8 cellular contexts compared by ENCODE assay signal in genomic region chr16:69330286-69331109, GRCh38. TPM values are rescaled to one million over a fixed set of nuclear protein-coding genes. Genes with fewer than 3 reads are reported as not detected.
A peak's percentile ranks its signal among the peaks of the same experiment; 100 is the strongest.
DNase-seq lines count a peak whose midpoint lies in the region; ATAC-seq, FAIRE-seq and TF ChIP-seq lines count a peak whose summit lies in the region.

Gene PDF, minus strand, starts transcription at chr16:69330588. Its CDS starts 18 bp downstream, at chr16:69330570.

- TF ChIP-seq EP300 in HepG2 (IDR thresholded peaks at IDR 0.05; ENCODE audit: low read depth in 2 of 2, low read length in 2 of 2) (0 out of 4 replicates have a peak, but pooled peaks of 1 of the 2 experiments have one; percentile 35), HepG2 (CRISPR knock-in tag; IDR thresholded peaks at IDR 0.05; ENCODE audit: borderline replicate concordance) (peak; percentile 34; the same call in 1 of the 2 replicates)

- CTCF ChIA-PET in HepG2 (lab: Yijun Ruan, JAX; ENCODE audit: low intra/inter-chr PET ratio, low total read pairs) = interaction anchor here (1.3 kb wide), 1 partner anchor 9 kb away, joined by 4 read pairs; the partner anchor contains the start of genes COG8 and NIP7

- no peaks in the 10 kb centered on the region for H3K27me3 Mint-ChIP-seq in CD4-positive, CD25-positive, alpha-beta regulatory T cell

- H3K4me3 ChIP-seq in CD4-positive, CD25-positive, alpha-beta regulatory T cell (ENCODE audit: low read depth, low read length) = peak within 1 kb of the TSS; percentile 57
- H3K4me3 ChIP-seq in HepG2 (replicated peaks in 1 of 3; ENCODE audit: insufficient read depth in 1 of 3, low read depth in 2 of 3, low read length in 3 of 3) = peak within 1 kb of the TSS; percentile 70 to 88 (median 84)

- 1% methylated on average over 48 of the region's 93 CpGs for WGBS in HepG2 (ENCODE audit: low lambda C conversion rate)

- peak within 1 kb of the TSS; percentile 80 for H3K4me2 ChIP-seq in HepG2 (ENCODE audit: low read depth, low read length)

- peak; percentile 78 to 89 (median 87) for DNase-seq in CD4-positive, CD25-positive, alpha-beta regulatory T cell
- DNase-seq in NCI-H748 treated with DMSO at 0.1 percent for 48 hours (lab: John Stamatoyannopoulos, UW) = peak; percentile 83
- DNase-seq in activated CD4-positive, alpha-beta T cell treated with anti-CD3 and anti-CD28 coated beads, Interleukin-2, amount 50 U/mL, for 48 hours = peak; percentile 86 to 91
- peak; percentile 95 for DNase-seq in dermis blood vessel endothelial cell
- DNase-seq in HepG2 (ENCODE audit: low spot score) = peak; percentile 93
- peak; percentile 76 for DNase-seq in stimulated activated CD4-positive, alpha-beta T cell treated with anti-CD3 and anti-CD28 coated beads, Interleukin-2, amount 100 ng/mL, for 48 hours

- H3K9me3 Mint-ChIP-seq in CD4-positive, CD25-positive, alpha-beta regulatory T cell = no peaks in the 10 kb centered on the region

- H3K27me3 ChIP-seq in CD4-positive, CD25-positive, alpha-beta regulatory T cell (ENCODE audit: control insufficient read depth, insufficient read depth, low read length) = no peaks in the 10 kb centered on the region
- H3K27me3 ChIP-seq in HepG2 (ENCODE audit: control insufficient read depth in 1 of 2, insufficient read depth in 2 of 2, low read length in 2 of 2) = no peaks in the 10 kb centered on the region

- peak within 1 kb of the TSS; percentile 88 for H3K9ac ChIP-seq in HepG2 (ENCODE audit: insufficient read depth, low read depth, low read length)

- peak; percentile 65 for TF ChIP-seq CTCF in HepG2 (CRISPR knock-in tag; IDR thresholded peaks at IDR 0.05)

- peaks cover 57% of the 10 kb centered on the region for H3K79me2 ChIP-seq in HepG2 (ENCODE audit: insufficient read depth, low read length)

- H3K36me3 Mint-ChIP-seq in CD4-positive, CD25-positive, alpha-beta regulatory T cell = peaks cover 18% of the 10 kb centered on the region

- H4K20me1 ChIP-seq in HepG2 (ENCODE audit: insufficient read depth, low read length) = peaks cover 30% of the 10 kb centered on the region

- FAIRE-seq in HepG2 (lab: Jason Lieb, UNC) = no peak

- peak; percentile 95 to 96 for ATAC-seq in CD4-positive, CD25-positive, alpha-beta regulatory T cell (ENCODE audit: low read depth in 2 of 2)
- ATAC-seq in GM19397 (IDR thresholded peaks at IDR 0.05; ENCODE audit: unreplicated experiment) (peak; percentile 96), HG03565 (IDR thresholded peaks at IDR 0.05; ENCODE audit: unreplicated experiment) (peak; percentile 82), HepG2 (peak; percentile 90)

- BruUV-seq in HepG2 (replicated peaks; lab: Mats Ljungman, UMichigan) = TSS peak; percentile 69

- peaks cover 48% of the 10 kb centered on the region for H3K4me1 ChIP-seq in CD4-positive, CD25-positive, alpha-beta regulatory T cell (ENCODE audit: control insufficient read depth, insufficient read depth, low read length, poor library complexity, severe bottlenecking)
- H3K4me1 ChIP-seq in HepG2 (ENCODE audit: insufficient read depth, low read length) = peaks cover 49% of the 10 kb centered on the region

- POLR2A ChIA-PET in HepG2 (lab: Yijun Ruan, JAX) = interaction anchor here (0.8 to 5.8 kb wide), 7 partner anchors 10 to 396 kb away, joined by 3 to 52 read pairs (median 4); partner anchors contain the start of genes COG8, NIP7, NQO1 and SNTB2

- in situ Hi-C loops in HepG2 (cut with HindIII; ENCODE audit: extremely low pct_ligation_motif_present, low pct_unique_long_range_greater_than_20kb) = no loop called here

- H3K27ac Mint-ChIP-seq in CD4-positive, CD25-positive, alpha-beta regulatory T cell = peak within 1 kb of the TSS; percentile 52 to 91 (median 55)

- H3K9me3 ChIP-seq in CD4-positive, CD25-positive, alpha-beta regulatory T cell (ENCODE audit: control insufficient read depth in 2 of 2, low read length in 2 of 2) = no peaks in the 10 kb centered on the region
- no peaks in the 10 kb centered on the region for H3K9me3 ChIP-seq in HepG2 (ENCODE audit: low read length)

- H3K4me3 Mint-ChIP-seq in CD4-positive, CD25-positive, alpha-beta regulatory T cell = peak within 1 kb of the TSS; percentile 81 to 87 (median 86)

- peak within 1 kb of the TSS; percentile 81 for H3K27ac ChIP-seq in CD4-positive, CD25-positive, alpha-beta regulatory T cell (ENCODE audit: insufficient read depth, low read length, poor library complexity, severe bottlenecking)
- peak within 1 kb of the TSS; percentile 87 for H3K27ac ChIP-seq in HepG2 (ENCODE audit: extremely low read length, insufficient read depth, low read length)

- no peak within 1 kb of the TSS for H2AFZ ChIP-seq in HepG2 (ENCODE audit: low read length)

- intact Hi-C loops in HepG2 (cut with micrococcal nuclease; ENCODE audit: unreplicated experiment) = loop anchor here (1.0 kb wide), 1 partner anchor 9 kb away; the partner anchor contains the start of genes COG8 and NIP7

- peaks cover 42% of the 10 kb centered on the region for H3K36me3 ChIP-seq in CD4-positive, CD25-positive, alpha-beta regulatory T cell (ENCODE audit: control insufficient read depth, insufficient read depth, low read length)
- peaks cover 20 to 44% of the 10 kb centered on the region in 2 experiments for H3K36me3 ChIP-seq in HepG2 (replicated peaks in 1 of 2; ENCODE audit: control insufficient read depth in 1 of 2, insufficient read depth in 2 of 2, low read length in 2 of 2)

- H3K4me1 Mint-ChIP-seq in CD4-positive, CD25-positive, alpha-beta regulatory T cell = peaks cover 0 to 65% (median 27%) of the 10 kb centered on the region in 4 donors

- TF ChIP-seq POLR2A in HepG2 (IDR thresholded peaks at IDR 0.05; ENCODE audit: insufficient read depth in 1 of 2, low read depth in 2 of 2, low read length in 2 of 2) = peak; percentile 79 to 96

- no peak; the same call in none of the 2 replicates for TF ChIP-seq RAD21 in HepG2 (CRISPR knock-in tag; IDR thresholded peaks at IDR 0.05)

TF ChIP-seq in HepG2, 621 proteins besides CTCF, POLR2A, EP300 and RAD21 (continues in another document):
- TF ChIP-seq, protein P1, sequence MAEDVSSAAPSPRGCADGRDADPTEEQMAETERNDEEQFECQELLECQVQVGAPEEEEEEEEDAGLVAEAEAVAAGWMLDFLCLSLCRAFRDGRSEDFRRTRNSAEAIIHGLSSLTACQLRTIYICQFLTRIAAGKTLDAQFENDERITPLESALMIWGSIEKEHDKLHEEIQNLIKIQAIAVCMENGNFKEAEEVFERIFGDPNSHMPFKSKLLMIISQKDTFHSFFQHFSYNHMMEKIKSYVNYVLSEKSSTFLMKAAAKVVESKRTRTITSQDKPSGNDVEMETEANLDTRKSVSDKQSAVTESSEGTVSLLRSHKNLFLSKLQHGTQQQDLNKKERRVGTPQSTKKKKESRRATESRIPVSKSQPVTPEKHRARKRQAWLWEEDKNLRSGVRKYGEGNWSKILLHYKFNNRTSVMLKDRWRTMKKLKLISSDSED (CRISPR knock-in tag; IDR thresholded peaks at IDR 0.05) = 0 out of 2 replicates have a peak, but pooled peaks have one; percentile 9
- peak; percentile 44; the same call in 1 of the 2 replicates for TF ChIP-seq TFAP4 (IDR thresholded peaks at IDR 0.05; ENCODE audit: borderline replicate concordance, low read depth)
- no peak for TF ChIP-seq LCORL (IDR thresholded peaks at IDR 0.05)
- TF ChIP-seq LCORL (CRISPR knock-in tag; IDR thresholded peaks at IDR 0.05) = peak; percentile 70
- TF ChIP-seq ZNF3 (CRISPR knock-in tag; IDR thresholded peaks at IDR 0.05) = no peak
- peak; percentile 76 for TF ChIP-seq TAF15 (IDR thresholded peaks at IDR 0.05; ENCODE audit: low read depth, low read length, poor library complexity, severe bottlenecking)
- TF ChIP-seq NRL (CRISPR knock-in tag; IDR thresholded peaks at IDR 0.05; ENCODE audit: borderline replicate concordance) = no peak; the same call in 1 of the 2 replicates
- TF ChIP-seq ZNF775 (CRISPR knock-in tag; IDR thresholded peaks at IDR 0.05; ENCODE audit: borderline replicate concordance) = no peak
- TF ChIP-seq SYNCRIP (IDR thresholded peaks at IDR 0.05; ENCODE audit: insufficient read depth, low read depth, low read length) = no peak
- TF ChIP-seq ZNF224 (CRISPR knock-in tag; IDR thresholded peaks at IDR 0.05) = no peak
- TF ChIP-seq NFE2 (CRISPR knock-in tag; IDR thresholded peaks at IDR 0.05) = no peak

RNA-seq across cellular contexts. Expression of gene PDF, which starts in this region (rescaled TPM):
- total RNA-seq in CD4-positive, CD25-positive, alpha-beta regulatory T cell = 4.9 TPM
- 10 to 100 TPM in 2 of 4 donors, 1 to 10 TPM in 2; 8.7 to 15.7 (median 10.0) TPM for polyA plus RNA-seq in CD4-positive, CD25-positive, alpha-beta regulatory T cell
- 15.1 and 19.3 TPM in 2 replicates for total RNA-seq in dermis blood vessel endothelial cell
- total RNA-seq in HepG2 (2016; rRNA removed; fragmentation: Illumina TruSeq; extraction: Trizol) = 26.8 and 48.8 TPM in 2 replicates
- total RNA-seq in HepG2 (2016; cell fraction: cytosol; rRNA removed; fragmentation: Illumina TruSeq; extraction: Trizol; ENCODE audit: low read depth) = 18.2 and 24.6 TPM in 2 replicates
- 28.5 and 44.0 TPM in 2 replicates for total RNA-seq in HepG2 (2016; cell fraction: insoluble cytoplasmic fraction; rRNA removed; fragmentation: Illumina TruSeq; extraction: Trizol)
- 38.4 and 44.7 TPM in 2 replicates for total RNA-seq in HepG2 (2016; cell fraction: membrane; rRNA removed; fragmentation: Illumina TruSeq; extraction: Trizol)
- total RNA-seq in HepG2 (2016; cell fraction: nucleus; rRNA removed; fragmentation: Illumina TruSeq; extraction: Trizol) = 29.9 and 30.3 TPM in 2 replicates
- polyA plus RNA-seq in HepG2 (2011; rRNA removed) = 12.4 and 15.5 TPM in 2 replicates
- polyA plus RNA-seq in HepG2 (2011; cell fraction: cytosol; rRNA removed) = 22.8 and 23.1 TPM in 2 replicates
- polyA plus RNA-seq in HepG2 (2011; cell fraction: nucleus; rRNA removed) = 24.7 and 25.0 TPM in 2 replicates
- 6.4 and 8.7 TPM in 2 replicates for polyA plus RNA-seq in HepG2 (2012)
- polyA plus RNA-seq in HepG2 (2016; cell fraction: cytosol; fragmentation: Illumina TruSeq; extraction: Trizol; ENCODE audit: low read depth) = 23.5 and 29.1 TPM in 2 replicates
- 23.7 and 27.1 TPM in 2 replicates for polyA plus RNA-seq in HepG2 (2016; cell fraction: insoluble cytoplasmic fraction; fragmentation: Illumina TruSeq; extraction: Trizol; ENCODE audit: low read depth)
- 21.1 and 25.6 TPM in 2 replicates for polyA plus RNA-seq in HepG2 (2016; cell fraction: membrane; fragmentation: Illumina TruSeq; extraction: Trizol; ENCODE audit: low read depth)
- 37.8 and 54.6 TPM in 2 replicates for polyA plus RNA-seq in HepG2 (2016; cell fraction: nucleus; fragmentation: Illumina TruSeq; extraction: Trizol; ENCODE audit: insufficient read depth, low read depth)
- polyA minus RNA-seq in HepG2 (2011; rRNA and poly(A)+ RNA removed; ENCODE audit: low replicate concordance) = 4.4 and 16.0 TPM in 2 replicates
- 15.6 and 19.5 TPM in 2 replicates for polyA minus RNA-seq in HepG2 (2011; cell fraction: cytosol; rRNA and poly(A)+ RNA removed)
- 6.3 and 19.4 TPM in 2 replicates for polyA minus RNA-seq in HepG2 (2011; cell fraction: nucleus; rRNA and poly(A)+ RNA removed)

Comparison
In these comparisons a context has a peak if more than half of its experiments do, and no peak if none do; other contexts are left out.
1. Peak in every context shown above with its lines: DNase-seq, ATAC-seq, H3K4me3 ChIP-seq and H3K27ac ChIP-seq.